In the genomic region with DNA sequence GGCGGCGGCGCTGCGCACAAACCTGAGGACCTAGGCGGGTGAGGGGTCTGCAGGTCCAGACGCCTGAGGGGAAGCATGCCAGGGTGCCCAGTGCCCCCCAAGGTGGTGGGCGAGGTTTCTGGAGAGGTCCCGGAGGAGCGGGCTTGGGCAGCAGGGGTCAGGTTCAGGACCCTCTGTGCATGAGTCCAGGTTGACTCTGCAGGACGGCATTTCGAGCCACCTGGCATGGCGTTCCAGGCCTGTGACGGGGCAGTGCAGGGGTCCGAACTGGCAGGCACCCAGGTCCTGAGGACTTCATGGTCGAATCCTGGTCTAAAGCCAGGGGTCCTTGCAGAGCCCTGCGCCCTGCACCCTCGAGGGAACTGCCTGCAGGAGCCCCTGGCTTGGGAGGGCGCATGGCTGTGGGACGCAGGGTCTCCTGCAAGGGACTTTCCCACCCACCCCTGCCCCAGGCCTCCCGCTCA, we compare ENCODE assay signal across 11 cellular contexts. TPM values are rescaled to one million over a fixed set of nuclear protein-coding genes. Genes with fewer than 3 reads are reported as not detected.
DNase-seq lines count a peak whose midpoint lies in the region; ATAC-seq and TF ChIP-seq lines count a peak whose summit lies in the region.
"Had no signal": no experiment of that assay in that cellular context is flagged by ENCODE, and none has a peak within 500 bp of the region (broad histone marks: within the 10 kb centered on the region; RNA-seq: fewer than 3 reads in every experiment).

No MANE protein-coding gene starts in this region.

- H3K4me2 ChIP-seq in BLaER1 (peak overlapping the region; percentile 99), PC-9 (peak overlapping the region; percentile 79)

- H3K4me3 ChIP-seq in BLaER1 (peak overlapping the region; percentile 90; the same call in 1 of the 2 replicates), PC-9 (peak overlapping the region; percentile 72; the same call in 1 of the 2 replicates), fibroblast of pulmonary artery (replicated peaks; ENCODE audit: low read depth, low read length) (peak overlapping the region; percentile 92)

- no peak for DNase-seq in PC-9
- no peak for DNase-seq in fibroblast of pulmonary artery (ENCODE audit: low read depth)
- DNase-seq in posterior vena cava (ENCODE audit: low spot score) = peak; percentile 82
- no peak for DNase-seq in cerebellar nuclear complex (lab: John Stamatoyannopoulos, UW)
- no peak for DNase-seq in stimulated activated CD4-positive, alpha-beta T cell treated with anti-CD3 and anti-CD28 coated beads, Interleukin-4, amount 100 ng/mL, for 24 hours
- DNase-seq in NCI-H2081 treated with DMSO at 0.1 percent for 48 hours (lab: John Stamatoyannopoulos, UW) = no peak
- DNase-seq: activated CD8-positive, alpha-beta memory T cell treated with anti-CD3 and anti-CD28 coated beads, Interleukin-2, amount 50 U/mL, for 48 hours; NCI-H146 had no signal

- H3K9me2 ChIP-seq in PC-9 (ENCODE audit: insufficient read depth) = no peaks in the 10 kb centered on the region

- no peak for ATAC-seq in HG02852 (IDR thresholded peaks at IDR 0.05; ENCODE audit: unreplicated experiment)

- H3F3A ChIP-seq in PC-9 (ENCODE audit: insufficient read depth, low read depth) = peaks cover 38% of the 10 kb centered on the region; the same call in 1 of the 2 replicates

- H3K36me3 ChIP-seq in BLaER1 = peaks cover 12% of the 10 kb centered on the region; the same call in 1 of the 2 replicates
- H3K36me3 ChIP-seq in PC-9 (ENCODE audit: low read depth) = no peaks in the 10 kb centered on the region

- TF ChIP-seq CTCF in PC-9 (conservative IDR thresholded peaks at IDR 0.05) (no peak), fibroblast of pulmonary artery (IDR thresholded peaks at IDR 0.05; ENCODE audit: low read length, missing control alignments) (no peak)

- H3K4me1 ChIP-seq in BLaER1 (peaks cover 95% of the 10 kb centered on the region), PC-9 (replicated peaks; ENCODE audit: insufficient read depth) (peaks cover 41% of the 10 kb centered on the region)

- H4K20me1 ChIP-seq in BLaER1 (peaks cover 82% of the 10 kb centered on the region), PC-9 (ENCODE audit: insufficient read depth) (peaks cover 50% of the 10 kb centered on the region)

- no TSS peak for BruUV-seq in PC-9 (replicated peaks; lab: Mats Ljungman, UMichigan)

- peaks cover 33% of the 10 kb centered on the region; the same call in 1 of the 2 replicates for H3K27me3 ChIP-seq in BLaER1
- no peaks in the 10 kb centered on the region for H3K27me3 ChIP-seq in PC-9 (ENCODE audit: insufficient read depth, low read depth)

- H3K27ac ChIP-seq in BLaER1 = peak overlapping the region; percentile 80; the same call in 1 of the 2 replicates
- H3K27ac ChIP-seq in PC-9 = no peak overlapping the region

- H3K79me2 ChIP-seq in PC-9 (ENCODE audit: low read depth) = peaks cover 64% of the 10 kb centered on the region

- H2AFZ ChIP-seq in PC-9 = no peak overlapping the region

- POLR2A ChIA-PET in PC-9 (lab: Charles Lee; ENCODE audit: unreplicated experiment) = no interaction called here

- CTCF ChIA-PET in PC-9 (lab: Charles Lee) = no interaction called here

- intact Hi-C loops in PC-9 (cut with micrococcal nuclease; ENCODE audit: unreplicated experiment) (loop anchor here (5.0 to 10.0 kb wide), 2 partner anchors 125 to 262 kb away; no protein-coding TSS in a partner anchor), posterior vena cava (cut with DNase I) (no loop called here)

- no peaks in the 10 kb centered on the region for H3K9me3 ChIP-seq in BLaER1
- no peaks in the 10 kb centered on the region for H3K9me3 ChIP-seq in PC-9 (ENCODE audit: insufficient read depth, low read depth)
- H3K9me3 ChIP-seq: mucosa of descending colon had no signal

- H3K9ac ChIP-seq in BLaER1 = peak overlapping the region; percentile 84

RNA-seq across cellular contexts. Expression of a gene that starts 3.5 kb away (rescaled TPM):
- 157 and 198 TPM in 2 replicates for total RNA-seq in PC-9 (2021)
- 10 to 100 TPM; 53.7 to 65.6 TPM for total RNA-seq in posterior vena cava

RNA-seq across cellular contexts. Expression of a gene that starts 19.7 kb away (rescaled TPM):
- total RNA-seq in PC-9 (2021) = 138 and 140 TPM in 2 replicates
- total RNA-seq in posterior vena cava = 10 to 100 TPM; 20.3 to 28.5 TPM

RNA-seq across cellular contexts. Expression of a gene that starts 41.1 kb away (rescaled TPM):
- total RNA-seq in PC-9 (2021) (151 and 181 TPM in 2 replicates), posterior vena cava (100 to 1,000 TPM in 1 of 2 donors, 10 to 100 TPM in 1; 93.6 to 103 TPM)
